In the genomic region with DNA sequence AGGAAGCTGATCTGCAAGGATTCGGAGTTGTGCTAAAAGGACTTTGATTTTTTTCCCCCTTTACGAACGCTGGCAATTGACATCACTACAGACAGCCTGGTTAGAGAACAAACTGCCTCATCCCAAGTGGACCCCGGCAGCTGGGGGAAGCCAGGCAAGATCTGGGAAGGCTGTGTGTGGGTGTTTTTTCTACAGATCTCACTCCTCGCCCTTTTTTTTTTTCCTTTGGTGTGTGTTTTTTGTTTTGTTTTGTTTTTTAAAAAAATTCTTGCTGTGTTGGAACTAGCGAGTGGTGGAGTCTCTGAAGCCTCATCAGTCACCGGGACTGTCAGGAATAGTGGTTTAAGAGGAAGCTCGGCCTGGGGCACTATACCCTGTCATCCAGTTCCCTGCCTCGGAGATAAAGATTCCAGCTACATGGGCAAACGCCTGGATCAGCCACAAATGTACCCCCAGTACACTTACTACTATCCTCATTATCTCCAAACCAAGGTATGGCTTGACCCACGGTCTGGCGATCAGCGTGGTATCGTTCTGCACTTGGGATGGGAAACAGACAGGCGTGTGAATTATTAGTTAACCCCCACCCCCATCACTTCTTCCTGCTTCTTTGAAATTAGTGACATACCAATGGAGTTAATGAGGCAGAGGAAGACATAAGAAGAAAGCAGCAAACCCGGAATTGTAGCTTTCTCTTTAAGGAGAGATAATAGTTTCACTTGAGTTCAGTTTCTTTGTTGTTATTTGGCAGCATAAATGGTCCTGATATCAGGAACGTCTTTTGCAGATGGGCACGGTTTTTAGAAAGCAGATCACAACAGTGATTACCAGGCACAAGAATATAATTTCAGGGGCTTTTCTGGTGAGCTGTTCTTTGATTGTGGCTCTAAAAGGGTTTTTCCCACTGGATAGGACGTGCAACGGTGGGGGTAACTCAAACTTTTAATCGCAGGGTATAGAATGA, we compare ENCODE assay signal across 1 cellular context.
TF ChIP-seq lines count a peak whose summit lies in the region.

No MANE protein-coding gene starts in this region.

TF ChIP-seq in GM12878, 131 proteins besides CTCF, POLR2A, EP300 and RAD21 (continued from another document):
- TF ChIP-seq NBN (IDR thresholded peaks at IDR 0.05): peak; percentile 68; the same call in 1 of the 2 replicates
- no peak for TF ChIP-seq TCF3 (IDR thresholded peaks at IDR 0.05; ENCODE audit: borderline replicate concordance, insufficient read depth, low read depth, low read length)
- TF ChIP-seq, protein P1, sequence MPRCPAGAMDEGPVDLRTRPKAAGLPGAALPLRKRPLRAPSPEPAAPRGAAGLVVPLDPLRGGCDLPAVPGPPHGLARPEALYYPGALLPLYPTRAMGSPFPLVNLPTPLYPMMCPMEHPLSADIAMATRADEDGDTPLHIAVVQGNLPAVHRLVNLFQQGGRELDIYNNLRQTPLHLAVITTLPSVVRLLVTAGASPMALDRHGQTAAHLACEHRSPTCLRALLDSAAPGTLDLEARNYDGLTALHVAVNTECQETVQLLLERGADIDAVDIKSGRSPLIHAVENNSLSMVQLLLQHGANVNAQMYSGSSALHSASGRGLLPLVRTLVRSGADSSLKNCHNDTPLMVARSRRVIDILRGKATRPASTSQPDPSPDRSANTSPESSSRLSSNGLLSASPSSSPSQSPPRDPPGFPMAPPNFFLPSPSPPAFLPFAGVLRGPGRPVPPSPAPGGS (IDR thresholded peaks at IDR 0.05; ENCODE audit: borderline replicate concordance, insufficient read depth, low read depth, low read length, poor library complexity, severe bottlenecking): peak; percentile 74
- TF ChIP-seq TAF1 (IDR thresholded peaks at IDR 0.05; ENCODE audit: borderline replicate concordance, low read depth, low read length): 0 out of 2 replicates have a peak, but pooled peaks have one; percentile 3
- TF ChIP-seq HDGF (IDR thresholded peaks at IDR 0.05): no peak
- TF ChIP-seq TBL1XR1 (IDR thresholded peaks at IDR 0.05; ENCODE audit: low read depth, low read length): peak; percentile 56; the same call in 1 of the 2 replicates
- TF ChIP-seq ATF7 (IDR thresholded peaks at IDR 0.05; ENCODE audit: low read depth): peak; percentile 34; the same call in 1 of the 2 replicates
- no peak for TF ChIP-seq WRNIP1 (IDR thresholded peaks at IDR 0.05; ENCODE audit: borderline replicate concordance, low read depth, low read length)
- TF ChIP-seq TARDBP (IDR thresholded peaks at IDR 0.05; ENCODE audit: borderline replicate concordance): no peak
- TF ChIP-seq JUND (IDR thresholded peaks at IDR 0.05; ENCODE audit: low read depth, low read length): 0 out of 2 replicates have a peak, but pooled peaks have one; percentile 11
- TF ChIP-seq POLR2AphosphoS5 (IDR thresholded peaks at IDR 0.05; ENCODE audit: low read length): 0 out of 2 replicates have a peak, but pooled peaks have one; percentile 17
- TF ChIP-seq MXI1 (IDR thresholded peaks at IDR 0.05; ENCODE audit: low read depth, low read length): 0 out of 2 replicates have a peak, but pooled peaks have one; percentile 22
- TF ChIP-seq SMC3 (IDR thresholded peaks at IDR 0.05; ENCODE audit: borderline replicate concordance, low read length): 0 out of 2 replicates have a peak, but pooled peaks have one; percentile 3
- TF ChIP-seq, protein P2, sequence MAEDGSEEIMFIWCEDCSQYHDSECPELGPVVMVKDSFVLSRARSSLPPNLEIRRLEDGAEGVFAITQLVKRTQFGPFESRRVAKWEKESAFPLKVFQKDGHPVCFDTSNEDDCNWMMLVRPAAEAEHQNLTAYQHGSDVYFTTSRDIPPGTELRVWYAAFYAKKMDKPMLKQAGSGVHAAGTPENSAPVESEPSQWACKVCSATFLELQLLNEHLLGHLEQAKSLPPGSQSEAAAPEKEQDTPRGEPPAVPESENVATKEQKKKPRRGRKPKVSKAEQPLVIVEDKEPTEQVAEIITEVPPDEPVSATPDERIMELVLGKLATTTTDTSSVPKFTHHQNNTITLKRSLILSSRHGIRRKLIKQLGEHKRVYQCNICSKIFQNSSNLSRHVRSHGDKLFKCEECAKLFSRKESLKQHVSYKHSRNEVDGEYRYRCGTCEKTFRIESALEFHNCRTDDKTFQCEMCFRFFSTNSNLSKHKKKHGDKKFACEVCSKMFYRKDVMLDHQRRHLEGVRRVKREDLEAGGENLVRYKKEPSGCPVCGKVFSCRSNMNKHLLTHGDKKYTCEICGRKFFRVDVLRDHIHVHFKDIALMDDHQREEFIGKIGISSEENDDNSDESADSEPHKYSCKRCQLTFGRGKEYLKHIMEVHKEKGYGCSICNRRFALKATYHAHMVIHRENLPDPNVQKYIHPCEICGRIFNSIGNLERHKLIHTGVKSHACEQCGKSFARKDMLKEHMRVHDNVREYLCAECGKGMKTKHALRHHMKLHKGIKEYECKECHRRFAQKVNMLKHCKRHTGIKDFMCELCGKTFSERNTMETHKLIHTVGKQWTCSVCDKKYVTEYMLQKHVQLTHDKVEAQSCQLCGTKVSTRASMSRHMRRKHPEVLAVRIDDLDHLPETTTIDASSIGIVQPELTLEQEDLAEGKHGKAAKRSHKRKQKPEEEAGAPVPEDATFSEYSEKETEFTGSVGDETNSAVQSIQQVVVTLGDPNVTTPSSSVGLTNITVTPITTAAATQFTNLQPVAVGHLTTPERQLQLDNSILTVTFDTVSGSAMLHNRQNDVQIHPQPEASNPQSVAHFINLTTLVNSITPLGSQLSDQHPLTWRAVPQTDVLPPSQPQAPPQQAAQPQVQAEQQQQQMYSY (CRISPR knock-in tag; IDR thresholded peaks at IDR 0.05): no peak
- no peak for TF ChIP-seq TCF7 (IDR thresholded peaks at IDR 0.05; ENCODE audit: borderline replicate concordance)
- no peak for TF ChIP-seq ZNF274 (IDR thresholded peaks at IDR 0.05; ENCODE audit: insufficient read depth, insufficient read length)
- TF ChIP-seq RELA (IDR thresholded peaks at IDR 0.05; ENCODE audit: borderline replicate concordance, partially characterized antibody): peak; percentile 91
- no peak for TF ChIP-seq CEBPB (IDR thresholded peaks at IDR 0.05; ENCODE audit: borderline replicate concordance in 1 of 2, low read depth in 2 of 2, low read length in 2 of 2)
- no peak for TF ChIP-seq CREM (IDR thresholded peaks at IDR 0.05; ENCODE audit: low read depth)
- no peak for TF ChIP-seq ASH2L (IDR thresholded peaks at IDR 0.05; ENCODE audit: borderline replicate concordance, low read depth)
- TF ChIP-seq CHD1 (IDR thresholded peaks at IDR 0.05; ENCODE audit: low read depth, low read length): no peak
- no peak for TF ChIP-seq SREBF2 (IDR thresholded peaks at IDR 0.05; ENCODE audit: low read length)
- TF ChIP-seq STAT3 (IDR thresholded peaks at IDR 0.05; ENCODE audit: low read depth, low read length): no peak
- TF ChIP-seq RAD51 (IDR thresholded peaks at IDR 0.05): no peak
- TF ChIP-seq, protein P3, sequence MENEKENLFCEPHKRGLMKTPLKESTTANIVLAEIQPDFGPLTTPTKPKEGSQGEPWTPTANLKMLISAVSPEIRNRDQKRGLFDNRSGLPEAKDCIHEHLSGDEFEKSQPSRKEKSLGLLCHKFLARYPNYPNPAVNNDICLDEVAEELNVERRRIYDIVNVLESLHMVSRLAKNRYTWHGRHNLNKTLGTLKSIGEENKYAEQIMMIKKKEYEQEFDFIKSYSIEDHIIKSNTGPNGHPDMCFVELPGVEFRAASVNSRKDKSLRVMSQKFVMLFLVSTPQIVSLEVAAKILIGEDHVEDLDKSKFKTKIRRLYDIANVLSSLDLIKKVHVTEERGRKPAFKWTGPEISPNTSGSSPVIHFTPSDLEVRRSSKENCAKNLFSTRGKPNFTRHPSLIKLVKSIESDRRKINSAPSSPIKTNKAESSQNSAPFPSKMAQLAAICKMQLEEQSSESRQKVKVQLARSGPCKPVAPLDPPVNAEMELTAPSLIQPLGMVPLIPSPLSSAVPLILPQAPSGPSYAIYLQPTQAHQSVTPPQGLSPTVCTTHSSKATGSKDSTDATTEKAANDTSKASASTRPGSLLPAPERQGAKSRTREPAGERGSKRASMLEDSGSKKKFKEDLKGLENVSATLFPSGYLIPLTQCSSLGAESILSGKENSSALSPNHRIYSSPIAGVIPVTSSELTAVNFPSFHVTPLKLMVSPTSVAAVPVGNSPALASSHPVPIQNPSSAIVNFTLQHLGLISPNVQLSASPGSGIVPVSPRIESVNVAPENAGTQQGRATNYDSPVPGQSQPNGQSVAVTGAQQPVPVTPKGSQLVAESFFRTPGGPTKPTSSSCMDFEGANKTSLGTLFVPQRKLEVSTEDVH (IDR thresholded peaks at IDR 0.05; ENCODE audit: low read depth, partially characterized antibody): no peak
- TF ChIP-seq LARP7 (IDR thresholded peaks at IDR 0.05): no peak
- TF ChIP-seq RUNX3 (IDR thresholded peaks at IDR 0.05; ENCODE audit: low read length): peak; percentile 45
